ENCODE assay signal across 21 cellular contexts in the genomic region with DNA sequence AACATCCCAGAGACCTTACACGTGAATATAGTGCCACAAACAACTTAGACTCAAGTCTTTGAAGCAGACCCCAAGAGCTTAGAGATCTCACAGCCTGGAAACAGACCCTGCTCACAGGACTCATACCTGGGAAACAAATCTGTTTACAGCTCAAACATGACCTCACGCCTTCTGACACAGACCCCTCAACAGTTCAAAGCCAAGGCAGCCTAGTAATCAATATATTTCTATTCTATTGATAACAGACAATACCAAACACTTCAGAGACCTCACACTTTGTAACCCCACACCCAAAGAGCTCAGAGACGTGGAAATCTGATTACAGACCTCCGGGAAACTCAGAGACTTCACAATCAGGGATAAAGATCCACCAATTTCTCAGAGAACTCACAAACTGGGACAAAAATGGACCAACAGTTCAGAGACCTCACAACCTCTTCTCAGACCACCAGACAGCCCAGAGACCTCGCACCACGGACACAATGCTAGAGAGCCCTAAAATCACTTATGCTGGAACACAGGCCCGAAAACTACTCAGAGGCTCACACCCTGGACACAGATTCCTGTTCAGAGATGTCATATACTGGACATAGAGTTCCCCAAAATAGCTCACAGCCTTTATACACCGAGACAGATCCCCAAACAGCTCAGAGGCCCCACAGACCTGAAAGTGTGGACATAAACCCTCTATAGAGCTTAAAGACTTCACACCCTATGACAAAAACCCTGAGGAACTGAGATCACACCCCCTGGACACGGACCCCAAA. TPM values are rescaled to one million over a fixed set of nuclear protein-coding genes. Genes with fewer than 3 reads are reported as not detected.
DNase-seq lines count a peak whose midpoint lies in the region; ATAC-seq lines count a peak whose summit lies in the region.
"Had no signal": no experiment of that assay in that cellular context is flagged by ENCODE, and none has a peak within 500 bp of the region (broad histone marks: within the 10 kb centered on the region; RNA-seq: fewer than 3 reads in every experiment).

No MANE protein-coding gene starts in this region.

- no peak for ATAC-seq in activated naive CD8-positive, alpha-beta T cell treated with anti-CD3 and anti-CD28 coated beads, Interleukin-2, amount 10 ng/mL, durations not matched to agents 7 days and 5 days (ENCODE audit: low read depth)
- ATAC-seq in GM18858 (IDR thresholded peaks at IDR 0.05; ENCODE audit: unreplicated experiment): no peak
- ATAC-seq in GM21360 (IDR thresholded peaks at IDR 0.05; ENCODE audit: unreplicated experiment): no peak
- ATAC-seq: body of pancreas; foreskin keratinocyte; stimulated activated naive B cell treated with anti-CD40 and anti-IgM and Interleukin-4, amounts not matched to agents 10 μg/mL and 1 μg/mL and 100 μg/mL, for 72 hours; WTC11 had no signal

- H3K4me3 Mint-ChIP-seq in activated naive CD8-positive, alpha-beta T cell: peak overlapping the region; percentile 27
- no peak overlapping the region for H3K4me3 Mint-ChIP-seq in activated naive CD8-positive, alpha-beta T cell treated with anti-CD3 and anti-CD28 coated beads for 36 hours
- H3K4me3 Mint-ChIP-seq in activated naive CD8-positive, alpha-beta T cell treated with anti-CD3 and anti-CD28 coated beads, Interleukin-2, amount 10 ng/mL, durations not matched to agents 7 days and 5 days: no peak overlapping the region
- H3K4me3 Mint-ChIP-seq in immature natural killer cell: peak overlapping the region in 3 of 5 donors; percentile 64 to 82 (median 72)
- H3K4me3 Mint-ChIP-seq: stimulated activated naive B cell treated with anti-CD40 and anti-IgM and Interleukin-4, amounts not matched to agents 10 μg/mL and 1 μg/mL and 100 μg/mL, for 72 hours; WTC11 had no signal

- peak overlapping the region; percentile 33 to 70 (median 57) for H3K9ac ChIP-seq in skeletal muscle tissue (ENCODE audit: low read depth in 1 of 3, low read length in 3 of 3)

- H3K36me3 ChIP-seq in skeletal muscle tissue (ENCODE audit: control insufficient read depth in 3 of 3, insufficient read depth in 3 of 3, low read length in 3 of 3): peaks cover 0 to 4% (median 3%) of the 10 kb centered on the region in 3 donors
- H3K36me3 ChIP-seq: MG63 had no signal

- no peaks in the 10 kb centered on the region for H3K27me3 Mint-ChIP-seq in activated naive CD8-positive, alpha-beta T cell
- H3K27me3 Mint-ChIP-seq in activated naive CD8-positive, alpha-beta T cell treated with anti-CD3 and anti-CD28 coated beads for 36 hours: no peaks in the 10 kb centered on the region
- H3K27me3 Mint-ChIP-seq in activated naive CD8-positive, alpha-beta T cell treated with anti-CD3 and anti-CD28 coated beads, Interleukin-2, amount 10 ng/mL, durations not matched to agents 7 days and 5 days: no peaks in the 10 kb centered on the region
- H3K27me3 Mint-ChIP-seq in immature natural killer cell (ENCODE audit: low read depth in 3 of 3): peaks cover 14 to 26% (median 17%) of the 10 kb centered on the region in 3 donors

- peaks cover 0 to 8% (median 6%) of the 10 kb centered on the region in 3 donors for H3K4me1 ChIP-seq in skeletal muscle tissue (ENCODE audit: control insufficient read depth in 3 of 3, insufficient read depth in 3 of 3, low read length in 3 of 3)
- H3K4me1 ChIP-seq: body of pancreas, foreskin keratinocyte, tibial nerve had no signal

- H3K9me3 ChIP-seq in skeletal muscle tissue (ENCODE audit: control insufficient read depth in 3 of 3, low read length in 3 of 3): no peaks in the 10 kb centered on the region
- H3K9me3 ChIP-seq: body of pancreas, MG63, tibial nerve had no signal

- H3K27me3 ChIP-seq in skeletal muscle tissue (ENCODE audit: control insufficient read depth in 3 of 3, insufficient read depth in 3 of 3, low read length in 3 of 3): peaks cover 0 to 3% (median 0%) of the 10 kb centered on the region in 3 donors
- H3K27me3 ChIP-seq: body of pancreas, foreskin keratinocyte, MG63, tibial nerve had no signal

- POLR2A ChIA-PET in activated naive CD8-positive, alpha-beta T cell treated with anti-CD3 and anti-CD28 coated beads, Interleukin-2, amount 10 ng/mL, durations not matched to agents 7 days and 5 days (lab: Charles Lee): interaction anchor here (0.8 to 5.3 kb wide), 2 partner anchors 8 to 25 kb away, joined by 3 to 31 read pairs; no protein-coding TSS in a partner anchor

- peaks cover 64% of the 10 kb centered on the region for H3K4me1 Mint-ChIP-seq in activated naive CD8-positive, alpha-beta T cell (ENCODE audit: low read depth)
- peaks cover 58% of the 10 kb centered on the region for H3K4me1 Mint-ChIP-seq in activated naive CD8-positive, alpha-beta T cell treated with anti-CD3 and anti-CD28 coated beads for 36 hours
- H3K4me1 Mint-ChIP-seq in activated naive CD8-positive, alpha-beta T cell treated with anti-CD3 and anti-CD28 coated beads, Interleukin-2, amount 10 ng/mL, durations not matched to agents 7 days and 5 days: peaks cover 49% of the 10 kb centered on the region
- peaks cover 59% of the 10 kb centered on the region in 2 donors for H3K4me1 Mint-ChIP-seq in immature natural killer cell
- H3K4me1 Mint-ChIP-seq: WTC11 had no signal

- DNase-seq in activated naive CD8-positive, alpha-beta T cell treated with anti-CD3 and anti-CD28 coated beads for 36 hours: no peak
- no peak for DNase-seq in activated naive CD8-positive, alpha-beta T cell treated with anti-CD3 and anti-CD28 coated beads, Interleukin-2, amount 10 ng/mL, durations not matched to agents 7 days and 5 days
- DNase-seq in immature natural killer cell (no peak), occipital lobe (lab: John Stamatoyannopoulos, UW) (no peak)
- DNase-seq: activated naive CD4-positive, alpha-beta T cell treated with Interleukin-2 at 50 U/mL for 16 hours; body of pancreas; foreskin keratinocyte; MG63; NCI-H774; SIG-M5; stimulated activated naive B cell treated with anti-CD40 and anti-IgM and Interleukin-4, amounts not matched to agents 10 μg/mL and 1 μg/mL and 100 μg/mL, for 72 hours had no signal

- no peaks in the 10 kb centered on the region for H3K9me3 Mint-ChIP-seq in activated naive CD8-positive, alpha-beta T cell (ENCODE audit: low read depth)
- peaks cover 12% of the 10 kb centered on the region for H3K9me3 Mint-ChIP-seq in activated naive CD8-positive, alpha-beta T cell treated with anti-CD3 and anti-CD28 coated beads for 36 hours
- peaks cover 10% of the 10 kb centered on the region for H3K9me3 Mint-ChIP-seq in activated naive CD8-positive, alpha-beta T cell treated with anti-CD3 and anti-CD28 coated beads, Interleukin-2, amount 10 ng/mL, durations not matched to agents 7 days and 5 days
- H3K9me3 Mint-ChIP-seq in immature natural killer cell: no peaks in the 10 kb centered on the region
- H3K9me3 Mint-ChIP-seq: IgD-negative memory B cell; stimulated activated naive B cell treated with anti-CD40 and anti-IgM and Interleukin-4, amounts not matched to agents 10 μg/mL and 1 μg/mL and 100 μg/mL, for 72 hours; WTC11 had no signal

- H3K27ac Mint-ChIP-seq in activated naive CD8-positive, alpha-beta T cell: peak overlapping the region; percentile 59
- H3K27ac Mint-ChIP-seq in activated naive CD8-positive, alpha-beta T cell treated with anti-CD3 and anti-CD28 coated beads for 36 hours: no peak overlapping the region
- peak overlapping the region; percentile 94 for H3K27ac Mint-ChIP-seq in activated naive CD8-positive, alpha-beta T cell treated with anti-CD3 and anti-CD28 coated beads, Interleukin-2, amount 10 ng/mL, durations not matched to agents 7 days and 5 days
- peak overlapping the region; percentile 79 to 94 (median 90) for H3K27ac Mint-ChIP-seq in immature natural killer cell
- H3K27ac Mint-ChIP-seq: IgD-negative memory B cell; stimulated activated naive B cell treated with anti-CD40 and anti-IgM and Interleukin-4, amounts not matched to agents 10 μg/mL and 1 μg/mL and 100 μg/mL, for 72 hours; WTC11 had no signal

- H3K27ac ChIP-seq in skeletal muscle tissue (ENCODE audit: low read depth, low read length): peak overlapping the region; percentile 61
- H3K27ac ChIP-seq: body of pancreas, coronary artery, foreskin keratinocyte, HL-60, tibial nerve had no signal

- H3K36me3 Mint-ChIP-seq in activated naive CD8-positive, alpha-beta T cell: peaks cover 2% of the 10 kb centered on the region
- peaks cover 25% of the 10 kb centered on the region for H3K36me3 Mint-ChIP-seq in activated naive CD8-positive, alpha-beta T cell treated with anti-CD3 and anti-CD28 coated beads for 36 hours
- peaks cover 52% of the 10 kb centered on the region for H3K36me3 Mint-ChIP-seq in activated naive CD8-positive, alpha-beta T cell treated with anti-CD3 and anti-CD28 coated beads, Interleukin-2, amount 10 ng/mL, durations not matched to agents 7 days and 5 days
- H3K36me3 Mint-ChIP-seq in immature natural killer cell: no peaks in the 10 kb centered on the region
- H3K36me3 Mint-ChIP-seq: IgD-negative memory B cell, WTC11 had no signal

- peak overlapping the region in 1 of 3 donors; percentile 36 for H3K4me3 ChIP-seq in skeletal muscle tissue (ENCODE audit: low read length in 3 of 3)
- H3K4me3 ChIP-seq: body of pancreas, coronary artery, MG63, tibial nerve had no signal

RNA-seq across cellular contexts. Expression of a gene that starts 14.8 kb away (rescaled TPM):
- total RNA-seq in activated naive CD8-positive, alpha-beta T cell treated with anti-CD3 and anti-CD28 coated beads for 36 hours: 10 to 100 TPM; 31.9 to 32.8 TPM
- 10 to 100 TPM; 25.4 to 26.8 TPM for total RNA-seq in activated naive CD8-positive, alpha-beta T cell treated with anti-CD3 and anti-CD28 coated beads, Interleukin-2, amount 10 ng/mL, durations not matched to agents 7 days and 5 days
- 10 to 100 TPM; 13.0 to 18.5 (median 16.4) TPM for polyA plus RNA-seq in immature natural killer cell
- total RNA-seq in skeletal muscle tissue (2.6 TPM), occipital lobe (2.8 TPM)

RNA-seq across cellular contexts. Expression of a gene that starts 27.7 kb away (rescaled TPM):
- 10 to 100 TPM; 87.8 to 89.8 TPM for total RNA-seq in activated naive CD8-positive, alpha-beta T cell treated with anti-CD3 and anti-CD28 coated beads for 36 hours
- total RNA-seq in activated naive CD8-positive, alpha-beta T cell treated with anti-CD3 and anti-CD28 coated beads, Interleukin-2, amount 10 ng/mL, durations not matched to agents 7 days and 5 days: 100 to 1,000 TPM; 142 to 146 TPM
- polyA plus RNA-seq in immature natural killer cell: 10 to 100 TPM; 15.2 to 43.0 (median 18.3) TPM
- total RNA-seq in skeletal muscle tissue: 1.0 TPM
- total RNA-seq in occipital lobe: 0.16 TPM

RNA-seq across cellular contexts. Expression of a gene that starts 50.2 kb away (rescaled TPM):
- not detected for total RNA-seq in activated naive CD8-positive, alpha-beta T cell treated with anti-CD3 and anti-CD28 coated beads for 36 hours
- total RNA-seq in activated naive CD8-positive, alpha-beta T cell treated with anti-CD3 and anti-CD28 coated beads, Interleukin-2, amount 10 ng/mL, durations not matched to agents 7 days and 5 days: not detected
- not detected for polyA plus RNA-seq in immature natural killer cell
- total RNA-seq in skeletal muscle tissue: not detected
- not detected for total RNA-seq in occipital lobe
- total RNA-seq: body of pancreas; foreskin keratinocyte; T-helper 2 cell treated with Interferon-gamma antibody and Interleukin-4, amounts not matched to agents 100 ng/mL and 5 ng/mL, for 36 hours; tibial nerve; WTC11 had no signal
- polyA plus RNA-seq: foreskin keratinocyte, IgD-negative memory B cell had no signal

Comparison
In these comparisons a context has a peak if more than half of its experiments do, and no peak if none do; other contexts are left out.
1. H3K4me3 Mint-ChIP-seq: peak in activated naive CD8-positive, alpha-beta T cell (single experiment) and immature natural killer cell (3 of 5); none in activated naive CD8-positive, alpha-beta T cell treated with anti-CD3 and anti-CD28 coated beads for 36 hours (single experiment) and activated naive CD8-positive, alpha-beta T cell treated with anti-CD3 and anti-CD28 coated beads, Interleukin-2, amount 10 ng/mL, durations not matched to agents 7 days and 5 days (single experiment).
2. RNA of a gene that starts 27.7 kb away (total RNA-seq): 142 to 146 TPM in activated naive CD8-positive, alpha-beta T cell treated with anti-CD3 and anti-CD28 coated beads, Interleukin-2, amount 10 ng/mL, durations not matched to agents 7 days and 5 days and 87.8 to 89.8 TPM in activated naive CD8-positive, alpha-beta T cell treated with anti-CD3 and anti-CD28 coated beads for 36 hours; 1.0 TPM in skeletal muscle tissue (single experiment) and 0.16 TPM in occipital lobe (single experiment); every median in the first group is over 10 times any median in the second.